Comparison of ENCODE assay signal across 8 cellular contexts in the genomic region with DNA sequence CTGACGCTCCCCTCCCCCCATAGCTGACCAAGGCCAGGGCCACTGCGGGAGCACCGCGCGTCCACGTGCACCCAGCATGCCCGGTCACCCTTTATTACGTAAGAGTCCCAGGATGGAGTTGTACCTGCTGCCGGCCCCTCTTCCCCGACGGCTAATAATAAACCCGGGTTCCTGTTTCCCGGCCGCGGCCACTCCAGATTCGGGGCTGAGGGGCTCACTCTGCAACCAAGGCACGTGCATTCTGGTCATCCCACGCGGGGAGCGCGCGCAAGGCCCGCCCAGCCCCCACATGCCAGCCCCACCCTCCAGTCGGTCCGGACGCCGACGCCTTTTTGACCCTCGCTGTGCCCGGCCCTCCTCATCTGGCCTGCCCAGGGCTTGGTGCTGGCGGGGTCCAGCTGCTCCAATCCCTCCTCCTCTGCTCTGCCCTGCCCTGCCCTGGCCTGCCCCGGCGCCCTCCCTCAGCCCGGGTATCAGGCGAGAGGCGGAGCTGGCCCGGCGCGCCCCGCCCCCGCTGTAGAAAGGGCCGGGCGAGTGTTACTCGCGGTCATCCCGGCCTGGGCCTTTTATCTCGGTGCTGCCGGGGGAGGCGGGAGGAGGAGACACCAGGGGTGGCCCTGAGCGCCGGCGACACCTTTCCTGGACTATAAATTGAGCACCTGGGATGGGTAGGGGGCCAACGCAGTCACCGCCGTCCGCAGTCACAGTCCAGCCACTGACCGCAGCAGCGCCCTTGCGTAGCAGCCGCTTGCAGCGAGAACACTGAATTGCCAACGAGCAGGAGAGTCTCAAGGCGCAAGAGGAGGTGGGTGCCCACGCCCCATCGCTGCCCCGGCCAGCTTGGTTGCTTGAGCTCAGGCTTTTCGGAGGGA. TPM values are rescaled to one million over a fixed set of nuclear protein-coding genes. Genes with fewer than 3 reads are reported as not detected.
DNase-seq lines count a peak whose midpoint lies in the region; ATAC-seq and TF ChIP-seq lines count a peak whose summit lies in the region.

No MANE protein-coding gene starts in this region.

- TF ChIP-seq CTCF in BJ (IDR thresholded peaks at IDR 0.05; ENCODE audit: insufficient read depth, low read depth, low read length), result no peak
- peak in 3 of 56 donors; percentile 6 to 29 (median 18) for TF ChIP-seq CTCF in dorsolateral prefrontal cortex (IDR thresholded peaks at IDR 0.05 in 54 of 56, conservative IDR thresholded peaks at IDR 0.05 in 2 of 56; ENCODE audit: low read depth in 1 of 56, partially characterized antibody in 56 of 56)
- no peak for TF ChIP-seq CTCF in liver (IDR thresholded peaks at IDR 0.05; ENCODE audit: low read depth, low read length, missing input control)

- no peaks in the 10 kb centered on the region for H3K9me3 ChIP-seq in liver (ENCODE audit: control insufficient read depth in 4 of 4, low read length in 3 of 4)

- intact Hi-C loops in dorsolateral prefrontal cortex (cut with DNase I), result loop anchor here (1.0 to 10.0 kb wide), 8 partner anchors 41 to 1301 kb away; no protein-coding TSS in a partner anchor

- H3K36me3 ChIP-seq in BJ (ENCODE audit: control insufficient read depth, insufficient read depth, low read length) (no peaks in the 10 kb centered on the region), liver (ENCODE audit: control insufficient read depth in 4 of 4, insufficient read depth in 3 of 4, low read depth in 1 of 4, low read length in 3 of 4) (no peaks in the 10 kb centered on the region)

- H3K27ac ChIP-seq in dorsolateral prefrontal cortex (peak overlapping the region; percentile 49 to 96 (median 89)), liver (ENCODE audit: low read depth in 1 of 2, low read length in 2 of 2) (peak overlapping the region; percentile 86 to 90)

- CTCF ChIA-PET in BJ (lab: Yijun Ruan, JAX), result no interaction called here

- TF ChIP-seq RAD21 in liver (IDR thresholded peaks at IDR 0.05), result peak in 1 of 2 donors; percentile 20

- no peaks in the 10 kb centered on the region for H3K27me3 ChIP-seq in BJ (ENCODE audit: control insufficient read depth, insufficient read depth, low read length)
- H3K27me3 ChIP-seq in dorsolateral prefrontal cortex, result peaks cover 0 to 55% (median 7%) of the 10 kb centered on the region in 45 donors
- no peaks in the 10 kb centered on the region for H3K27me3 ChIP-seq in liver (ENCODE audit: control insufficient read depth in 4 of 4, insufficient read depth in 4 of 4, low read length in 3 of 4)

- under 1% methylated on average over 67 of the region's 67 CpGs for WGBS in liver

- DNase-seq in BJ (ENCODE audit: low read depth), result no peak
- peak; percentile 78 for DNase-seq in NCI-H510A (lab: John Stamatoyannopoulos, UW)
- peak; percentile 84 for DNase-seq in activated CD4-positive, alpha-beta T cell treated with anti-CD3 and anti-CD28 coated beads for 48 hours
- peak; percentile 32 to 90 (median 82) for DNase-seq in dorsolateral prefrontal cortex
- peak; percentile 64 for DNase-seq in stimulated activated CD4-positive, alpha-beta T cell treated with anti-CD3 and anti-CD28 coated beads, Interleukin-4, amount 100 ng/mL, for 24 hours

- peaks cover 0 to 14% (median 9%) of the 10 kb centered on the region in 4 donors for H3K4me1 ChIP-seq in liver (ENCODE audit: control insufficient read depth in 4 of 4, insufficient read depth in 4 of 4, low read length in 3 of 4)

- ATAC-seq in GM19043 (IDR thresholded peaks at IDR 0.05; ENCODE audit: low read depth, unreplicated experiment) (peak; percentile 55), HG03280 (IDR thresholded peaks at IDR 0.05; ENCODE audit: unreplicated experiment) (peak; percentile 64)

- POLR2A ChIA-PET in BJ (lab: Charles Lee), result interaction anchor here (0.5 to 0.7 kb wide), 3 partner anchors 218 to 1293 kb away, joined by 3 to 6 read pairs (median 3); no protein-coding TSS in a partner anchor

- H3K9ac ChIP-seq in liver (ENCODE audit: low read depth in 1 of 2, low read length in 2 of 2), result peak overlapping the region in 1 of 2 donors; percentile 80

- H3K4me3 ChIP-seq in BJ (ENCODE audit: low read depth, low read length) (peak overlapping the region; percentile 58), dorsolateral prefrontal cortex (peak overlapping the region; percentile 45 to 81 (median 65)), liver (ENCODE audit: low read depth in 1 of 3, low read length in 3 of 3) (peak overlapping the region; percentile 66 to 85 (median 83))

TF ChIP-seq in liver, 16 proteins besides CTCF, POLR2A, EP300 and RAD21:
- peak; percentile 67 for TF ChIP-seq SP1 (IDR thresholded peaks at IDR 0.05)
- peak in 1 of 2 donors; percentile 11 for TF ChIP-seq EGR1 (IDR thresholded peaks at IDR 0.05; ENCODE audit: low read depth in 2 of 2)
- TF ChIP-seq GABPA (IDR thresholded peaks at IDR 0.05 in 1 of 2, conservative IDR thresholded peaks at IDR 0.05 in 1 of 2), result no peak
- no peak for TF ChIP-seq JUND (IDR thresholded peaks at IDR 0.05)
- no peak for TF ChIP-seq FOXA2 (IDR thresholded peaks at IDR 0.05)
- TF ChIP-seq TAF1 (conservative IDR thresholded peaks at IDR 0.05), result peak; percentile 90
- TF ChIP-seq HNF4A (conservative IDR thresholded peaks at IDR 0.05), result peak; percentile 20 to 53
- TF ChIP-seq FOXA1 (IDR thresholded peaks at IDR 0.05), result no peak
- peak; percentile 21 for TF ChIP-seq HNF4G (IDR thresholded peaks at IDR 0.05)
- TF ChIP-seq ZBTB33 (IDR thresholded peaks at IDR 0.05), result peak; percentile 30
- TF ChIP-seq, protein P1, sequence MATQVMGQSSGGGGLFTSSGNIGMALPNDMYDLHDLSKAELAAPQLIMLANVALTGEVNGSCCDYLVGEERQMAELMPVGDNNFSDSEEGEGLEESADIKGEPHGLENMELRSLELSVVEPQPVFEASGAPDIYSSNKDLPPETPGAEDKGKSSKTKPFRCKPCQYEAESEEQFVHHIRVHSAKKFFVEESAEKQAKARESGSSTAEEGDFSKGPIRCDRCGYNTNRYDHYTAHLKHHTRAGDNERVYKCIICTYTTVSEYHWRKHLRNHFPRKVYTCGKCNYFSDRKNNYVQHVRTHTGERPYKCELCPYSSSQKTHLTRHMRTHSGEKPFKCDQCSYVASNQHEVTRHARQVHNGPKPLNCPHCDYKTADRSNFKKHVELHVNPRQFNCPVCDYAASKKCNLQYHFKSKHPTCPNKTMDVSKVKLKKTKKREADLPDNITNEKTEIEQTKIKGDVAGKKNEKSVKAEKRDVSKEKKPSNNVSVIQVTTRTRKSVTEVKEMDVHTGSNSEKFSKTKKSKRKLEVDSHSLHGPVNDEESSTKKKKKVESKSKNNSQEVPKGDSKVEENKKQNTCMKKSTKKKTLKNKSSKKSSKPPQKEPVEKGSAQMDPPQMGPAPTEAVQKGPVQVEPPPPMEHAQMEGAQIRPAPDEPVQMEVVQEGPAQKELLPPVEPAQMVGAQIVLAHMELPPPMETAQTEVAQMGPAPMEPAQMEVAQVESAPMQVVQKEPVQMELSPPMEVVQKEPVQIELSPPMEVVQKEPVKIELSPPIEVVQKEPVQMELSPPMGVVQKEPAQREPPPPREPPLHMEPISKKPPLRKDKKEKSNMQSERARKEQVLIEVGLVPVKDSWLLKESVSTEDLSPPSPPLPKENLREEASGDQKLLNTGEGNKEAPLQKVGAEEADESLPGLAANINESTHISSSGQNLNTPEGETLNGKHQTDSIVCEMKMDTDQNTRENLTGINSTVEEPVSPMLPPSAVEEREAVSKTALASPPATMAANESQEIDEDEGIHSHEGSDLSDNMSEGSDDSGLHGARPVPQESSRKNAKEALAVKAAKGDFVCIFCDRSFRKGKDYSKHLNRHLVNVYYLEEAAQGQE (IDR thresholded peaks at IDR 0.05), result peak; percentile 64
- TF ChIP-seq, protein P2, sequence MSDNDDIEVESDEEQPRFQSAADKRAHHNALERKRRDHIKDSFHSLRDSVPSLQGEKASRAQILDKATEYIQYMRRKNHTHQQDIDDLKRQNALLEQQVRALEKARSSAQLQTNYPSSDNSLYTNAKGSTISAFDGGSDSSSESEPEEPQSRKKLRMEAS (IDR thresholded peaks at IDR 0.05), result peak; percentile 37
- TF ChIP-seq, protein P3, sequence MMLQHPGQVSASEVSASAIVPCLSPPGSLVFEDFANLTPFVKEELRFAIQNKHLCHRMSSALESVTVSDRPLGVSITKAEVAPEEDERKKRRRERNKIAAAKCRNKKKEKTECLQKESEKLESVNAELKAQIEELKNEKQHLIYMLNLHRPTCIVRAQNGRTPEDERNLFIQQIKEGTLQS (IDR thresholded peaks at IDR 0.05), result peak; percentile 2
- peak; percentile 69 to 72 for TF ChIP-seq RXRA (IDR thresholded peaks at IDR 0.05)
- TF ChIP-seq YY1 (IDR thresholded peaks at IDR 0.05), result peak; percentile 22
- TF ChIP-seq NR2F2 (IDR thresholded peaks at IDR 0.05), result peak; percentile 27

RNA-seq across cellular contexts. Expression of gene MID1IP1, which starts 2.6 kb away (rescaled TPM):
- polyA plus RNA-seq in BJ (2011; rRNA removed), result 31.4 and 38.4 TPM in 2 replicates
- polyA minus RNA-seq in BJ (2011; rRNA and poly(A)+ RNA removed), result 12.2 and 18.2 TPM in 2 replicates
- 100 to 1,000 TPM in 54 of 120 experiments, 10 to 100 TPM in 66; 36.4 to 266 (median 96.0) TPM for total RNA-seq in dorsolateral prefrontal cortex
- 10 to 100 TPM; 33.6 to 92.0 TPM for total RNA-seq in liver
- polyA plus RNA-seq in liver, result 10 to 100 TPM in 1 of 2 donors, 1 to 10 TPM in 1; 6.8 to 40.5 TPM
